Comparison of ENCODE assay signal across 26 cellular contexts in genomic region chr14:90416649-90417237, GRCh38. TPM values are rescaled to one million over a fixed set of nuclear protein-coding genes. Genes with fewer than 3 reads are reported as not detected.
DNase-seq lines count a peak whose midpoint lies in the region; ATAC-seq lines count a peak whose summit lies in the region.
"Had no signal": no experiment of that assay in that cellular context is flagged by ENCODE, and none has a peak within 500 bp of the region (broad histone marks: within the 10 kb centered on the region; RNA-seq: fewer than 3 reads in every experiment).

No MANE protein-coding gene starts in this region.

- H3K4me1 ChIP-seq in ACC112 (ENCODE audit: control insufficient read depth, insufficient read depth, low read length, unreplicated experiment) (peaks cover 7% of the 10 kb centered on the region), SJCRH30 (peaks cover 18% of the 10 kb centered on the region)
- peaks cover 11 to 27% (median 21%) of the 10 kb centered on the region in 10 experiments for H3K4me1 ChIP-seq in BLaER1 treated with 17β-estradiol and CSF1 and Interleukin-3, amounts not matched to agents 10 nM and 100 nM
- H3K4me1 ChIP-seq: body of pancreas, Peyer's patch had no signal

- no peak overlapping the region for H3K9ac ChIP-seq in BLaER1 treated with 17β-estradiol and CSF1 and Interleukin-3, amounts not matched to agents 10 nM and 100 nM
- H3K9ac ChIP-seq: GM23248 had no signal

- H4K20me1 ChIP-seq in BLaER1 treated with 17β-estradiol and CSF1 and Interleukin-3, amounts not matched to agents 10 nM and 100 nM: no peaks in the 10 kb centered on the region

- H3K36me3 ChIP-seq in ACC112 (ENCODE audit: insufficient read depth, low read length) (no peaks in the 10 kb centered on the region), SJCRH30 (no peaks in the 10 kb centered on the region)
- H3K36me3 ChIP-seq in BLaER1 treated with 17β-estradiol and CSF1 and Interleukin-3, amounts not matched to agents 10 nM and 100 nM: no peaks in the 10 kb centered on the region
- H3K36me3 ChIP-seq: Peyer's patch had no signal

- H3K9me3 ChIP-seq in BLaER1 treated with 17β-estradiol and CSF1 and Interleukin-3, amounts not matched to agents 10 nM and 100 nM (replicated peaks in 1 of 11): peaks cover 0 to 10% (median 3%) of the 10 kb centered on the region in 11 experiments; a peak in 5 of 22 replicates
- H3K9me3 ChIP-seq in SJCRH30 (replicated peaks): no peaks in the 10 kb centered on the region
- H3K9me3 ChIP-seq: body of pancreas, Peyer's patch had no signal

- H3K79me2 ChIP-seq in ACC112 (ENCODE audit: control insufficient read depth, insufficient read depth, low read length, unreplicated experiment): no peaks in the 10 kb centered on the region

- DNase-seq in SJCRH30 (peak in 1 of 2 experiments; percentile 51), lung microvascular endothelial cell (ENCODE audit: low read depth in 2 of 2) (peak; percentile 81 to 88), GM19240 (ENCODE audit: insufficient read length, low spot score) (no peak)
- DNase-seq: activated CD4-positive, alpha-beta T cell treated with anti-CD3 and anti-CD28 coated beads, Interleukin-2, amount 10 ng/mL, durations not matched to agents 24 days and 14 days; activated naive CD4-positive, alpha-beta T cell treated with Interleukin-2 at 50 U/mL for 16 hours; activated T-cell treated with anti-CD3 and anti-CD28 coated beads, Interleukin-2, amount 50 U/mL, for 4 hours; body of pancreas; CD4-positive, CD25-positive, alpha-beta regulatory T cell; cerebellar nuclear complex; EL; foreskin fibroblast; GM23248; NCI-H2081; NCI-H510A; Peyer's patch; posterior cingulate gyrus; SIG-M5; stimulated activated naive B cell treated with anti-CD40 and anti-IgM and Interleukin-4, amounts not matched to agents 10 μg/mL and 1 μg/mL and 100 μg/mL, for 72 hours; T1000 had no signal

- H3K4me2 ChIP-seq in BLaER1 treated with 17β-estradiol and CSF1 and Interleukin-3, amounts not matched to agents 10 nM and 100 nM: peak overlapping the region; percentile 33 to 76 (median 59)

- H3K4me3 ChIP-seq in ACC112 (ENCODE audit: low read depth, low read length) (peak overlapping the region; percentile 12), SJCRH30 (peak overlapping the region; percentile 13; the same call in 1 of the 2 replicates)
- H3K4me3 ChIP-seq in BLaER1 treated with 17β-estradiol and CSF1 and Interleukin-3, amounts not matched to agents 10 nM and 100 nM: no peak overlapping the region
- H3K4me3 ChIP-seq: body of pancreas, GM12878, GM23248, lung, Peyer's patch had no signal

- H3K27ac ChIP-seq in ACC112 (ENCODE audit: low read depth, low read length) (no peak overlapping the region), SJCRH30 (no peak overlapping the region)
- H3K27ac ChIP-seq in BLaER1 treated with 17β-estradiol and CSF1 and Interleukin-3, amounts not matched to agents 10 nM and 100 nM: no peak overlapping the region
- H3K27ac ChIP-seq: body of pancreas, GM23248, Peyer's patch had no signal

- peak overlapping the region; percentile 40 for H2AFZ ChIP-seq in ACC112 (ENCODE audit: low read length, unreplicated experiment)
- H2AFZ ChIP-seq: GM23248 had no signal

- H3K27me3 ChIP-seq in ACC112 (ENCODE audit: insufficient read depth, low read length) (no peaks in the 10 kb centered on the region), SJCRH30 (no peaks in the 10 kb centered on the region)
- H3K27me3 ChIP-seq in BLaER1 treated with 17β-estradiol and CSF1 and Interleukin-3, amounts not matched to agents 10 nM and 100 nM: no peaks in the 10 kb centered on the region
- H3K27me3 ChIP-seq: body of pancreas, Peyer's patch had no signal

- ATAC-seq in GM21515 (IDR thresholded peaks at IDR 0.05; ENCODE audit: unreplicated experiment) (no peak), HG03571 (IDR thresholded peaks at IDR 0.05; ENCODE audit: unreplicated experiment) (no peak)
- ATAC-seq: activated T-cell treated with anti-CD3 and anti-CD28 coated beads, Interleukin-2, amount 50 U/mL, for 4 hours; body of pancreas; GM12878; sciatic nerve; stimulated activated naive B cell treated with anti-CD40 and anti-IgM and Interleukin-4, amounts not matched to agents 10 μg/mL and 1 μg/mL and 100 μg/mL, for 72 hours had no signal

RNA-seq across cellular contexts. Expression of gene CALM1, which starts 19.9 kb away (rescaled TPM):
- total RNA-seq in SJCRH30 (2014; rRNA removed; shearing (Covaris generic)): 398 and 406 TPM in 2 replicates
- 1,344 and 1,414 TPM in 2 replicates for total RNA-seq in lung microvascular endothelial cell

Comparison
In these comparisons a context has a peak if more than half of its experiments do, and no peak if none do; other contexts are left out.
1. H3K4me3 ChIP-seq: peak in ACC112 (single experiment) and SJCRH30 (single experiment); none in BLaER1 treated with 17β-estradiol and CSF1 and Interleukin-3, amounts not matched to agents 10 nM and 100 nM (0 of 10).